9 cellular contexts compared by ENCODE assay signal in genomic region chr7:108459922-108460551, GRCh38. TPM values are rescaled to one million over a fixed set of nuclear protein-coding genes. Genes with fewer than 3 reads are reported as not detected.
DNase-seq lines count a peak whose midpoint lies in the region; ATAC-seq and TF ChIP-seq lines count a peak whose summit lies in the region.
"Had no signal": no experiment of that assay in that cellular context is flagged by ENCODE, and none has a peak within 500 bp of the region (broad histone marks: within the 10 kb centered on the region; RNA-seq: fewer than 3 reads in every experiment).

No MANE protein-coding gene starts in this region.

- peaks cover 39% of the 10 kb centered on the region for H3K4me1 ChIP-seq in body of pancreas

- DNase-seq in GM03348 (ENCODE audit: low spot score) (peak; percentile 47), NCI-H460 (ENCODE audit: extremely low read depth, low read depth) (peak; percentile 65), body of pancreas (peak; percentile 40 to 55 (median 46)), mesothelial cell of epicardium (ENCODE audit: low spot score in 2 of 2, unreplicated experiment in 2 of 2) (no peak), NCI-H1048 (lab: John Stamatoyannopoulos, UW) (no peak), natural killer cell (no peak)

- intact Hi-C loops in body of pancreas (cut with DNase I), result no loop called here
- intact Hi-C loops in natural killer cell (cut with micrococcal nuclease), result no loop called here

- ATAC-seq in HG02610 (IDR thresholded peaks at IDR 0.05; ENCODE audit: unreplicated experiment) (peak; percentile 24), body of pancreas (no peak), GM18907 (IDR thresholded peaks at IDR 0.05; ENCODE audit: unreplicated experiment) (no peak), natural killer cell (no peak)

- H3K4me3 Mint-ChIP-seq in mesothelial cell of epicardium (no peak overlapping the region), natural killer cell (no peak overlapping the region)

- no peaks in the 10 kb centered on the region for H3K9me3 Mint-ChIP-seq in mesothelial cell of epicardium
- no peaks in the 10 kb centered on the region for H3K9me3 Mint-ChIP-seq in natural killer cell

- H3K27ac Mint-ChIP-seq in mesothelial cell of epicardium, result no peak overlapping the region
- H3K27ac Mint-ChIP-seq in natural killer cell, result no peak overlapping the region

- H3K4me3 ChIP-seq in body of pancreas, result no peak overlapping the region

- TF ChIP-seq POLR2A in body of pancreas (IDR thresholded peaks at IDR 0.05), result no peak

- H3K27me3 ChIP-seq in body of pancreas, result no peaks in the 10 kb centered on the region

- H3K4me1 Mint-ChIP-seq in mesothelial cell of epicardium (peaks cover 7% of the 10 kb centered on the region), natural killer cell (peaks cover 0 to 4% of the 10 kb centered on the region in 2 donors)

- no peaks in the 10 kb centered on the region for H3K36me3 ChIP-seq in body of pancreas (replicated peaks in 1 of 2; ENCODE audit: insufficient read depth in 1 of 2, low read depth in 2 of 2)
- H3K36me3 ChIP-seq: neutrophil had no signal

- no peaks in the 10 kb centered on the region for H3K9me3 ChIP-seq in body of pancreas
- H3K9me3 ChIP-seq: neutrophil had no signal

- TF ChIP-seq CTCF in body of pancreas (IDR thresholded peaks at IDR 0.05), result peak; percentile 17 to 66 (median 58)
- TF ChIP-seq CTCF in mesothelial cell of epicardium (IDR thresholded peaks at IDR 0.05; ENCODE audit: unreplicated experiment), result peak; percentile 30
- no peak for TF ChIP-seq CTCF in natural killer cell (IDR thresholded peaks at IDR 0.05)

- H3K27me3 Mint-ChIP-seq in mesothelial cell of epicardium (ENCODE audit: low read depth), result peaks cover 49% of the 10 kb centered on the region
- H3K27me3 Mint-ChIP-seq in natural killer cell (ENCODE audit: low read depth in 2 of 2), result peaks cover 25 to 57% of the 10 kb centered on the region in 2 donors

- peak overlapping the region in 1 of 4 donors; percentile 80 for H3K27ac ChIP-seq in body of pancreas
- H3K27ac ChIP-seq: neutrophil had no signal

- WGBS in body of pancreas, 2 donors, result 28 to 30% methylated on average over 3 of the region's 3 CpGs

- H3K36me3 Mint-ChIP-seq in mesothelial cell of epicardium (no peaks in the 10 kb centered on the region), natural killer cell (no peaks in the 10 kb centered on the region)

RNA-seq across cellular contexts. Expression of gene NRCAM, which starts 3.8 kb away (rescaled TPM):
- 130 and 158 TPM in 2 replicates for total RNA-seq in NCI-H460 (2014; rRNA removed; shearing (Covaris generic))
- 82.9 and 104 TPM in 2 replicates for polyA plus RNA-seq in NCI-H460 (2014; cell fraction: nucleus; rRNA removed)
- total RNA-seq in body of pancreas, result 10 to 100 TPM; 39.4 to 49.8 TPM
- total RNA-seq in mesothelial cell of epicardium, result 5.0 to 6.2 TPM (median 5.7 TPM) in 3 replicates
- under 1 TPM; 0.27 to 0.95 (median 0.52) TPM for total RNA-seq in natural killer cell

Comparison
In these comparisons a context has a peak if more than half of its experiments do, and no peak if none do; other contexts are left out.
1. DNase-seq: peak in GM03348 (single experiment), NCI-H460 (single experiment) and body of pancreas (4 of 4); none in mesothelial cell of epicardium (0 of 2), NCI-H1048 (single experiment) and natural killer cell (single experiment).